9 cellular contexts compared by ENCODE assay signal in the genomic region with DNA sequence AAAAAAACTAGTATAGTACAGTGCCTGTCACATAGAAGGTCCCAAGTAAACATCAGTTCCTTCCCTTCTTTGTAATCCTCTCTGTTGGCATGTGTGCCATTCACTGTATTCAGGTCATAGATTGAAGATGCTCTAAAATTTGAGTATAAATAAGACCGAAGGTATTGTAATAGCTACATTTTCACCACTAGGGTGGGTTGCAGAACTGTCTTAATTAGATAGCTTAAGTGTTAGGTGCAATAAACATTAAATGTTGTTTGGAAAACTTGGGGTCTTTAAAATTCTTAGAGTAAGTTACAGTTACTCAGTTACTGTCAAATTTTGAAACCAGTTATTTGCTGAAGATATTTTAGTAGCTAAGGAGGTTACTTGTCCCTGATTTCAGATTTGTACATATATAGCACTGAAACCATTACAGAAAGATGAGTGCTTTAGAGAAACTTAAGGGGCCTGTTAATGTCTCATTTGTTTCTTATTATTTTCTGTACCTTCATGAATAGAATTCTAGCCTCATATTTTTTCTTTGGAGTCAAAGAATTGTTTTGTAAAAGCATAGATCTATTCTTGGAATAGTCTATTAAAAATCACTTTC. TPM values are rescaled to one million over a fixed set of nuclear protein-coding genes. Genes with fewer than 3 reads are reported as not detected.
A peak's percentile ranks its signal among the peaks of the same experiment; 100 is the strongest.
DNase-seq lines count a peak whose midpoint lies in the region; ATAC-seq, FAIRE-seq and TF ChIP-seq lines count a peak whose summit lies in the region.
"Had no signal": no experiment of that assay in that cellular context is flagged by ENCODE, and none has a peak within 500 bp of the region (broad histone marks: within the 10 kb centered on the region; RNA-seq: fewer than 3 reads in every experiment).

No MANE protein-coding gene starts in this region.

- H3K36me3 ChIP-seq in K562 (ENCODE audit: control insufficient read depth, insufficient read depth, low read length): peaks cover 25% of the 10 kb centered on the region; the same call in 2 of the 3 replicates

- H3K9me1 ChIP-seq in K562 (ENCODE audit: control insufficient read depth, insufficient read depth, low read length): no peaks in the 10 kb centered on the region

- DNase-seq in DMS79 treated with DMSO at 0.1 percent for 48 hours (lab: John Stamatoyannopoulos, UW) (peak; percentile 13), DMS79 (lab: John Stamatoyannopoulos, UW) (no peak), NB4 (ENCODE audit: low read depth) (peak; percentile 55), K562 (ENCODE audit: extremely low read depth in 1 of 4, low spot score in 3 of 4) (peak in 3 of 4 experiments; percentile 21 to 54 (median 25)), mesothelial cell of epicardium (ENCODE audit: low spot score in 2 of 2, unreplicated experiment in 2 of 2) (no peak), activated gamma-delta T cell treated with Interleukin-2 at 50 U/mL for 16 hours (no peak)
- no peak for DNase-seq in activated CD4-positive, alpha-beta T cell treated with anti-CD3 and anti-CD28 coated beads for 48 hours

- peaks cover 23% of the 10 kb centered on the region for H3K36me3 Mint-ChIP-seq in mesothelial cell of epicardium

- no peak overlapping the region for H3K27ac Mint-ChIP-seq in mesothelial cell of epicardium

- H3K79me2 ChIP-seq in K562 (ENCODE audit: control insufficient read depth, insufficient read depth, low read length): no peaks in the 10 kb centered on the region

- H4K20me1 ChIP-seq in K562 (replicated peaks; ENCODE audit: control insufficient read depth, insufficient read depth, low read length): no peaks in the 10 kb centered on the region
- H4K20me1 ChIP-seq: BLaER1 had no signal

- H3K4me3 Mint-ChIP-seq in mesothelial cell of epicardium: no peak overlapping the region

- no peak for TF ChIP-seq EP300 in K562 (IDR thresholded peaks at IDR 0.05; ENCODE audit: low read length)

- TF ChIP-seq POLR2A in NB4 (IDR thresholded peaks at IDR 0.05; ENCODE audit: extremely low read depth, insufficient read length) (no peak), K562 (conservative IDR thresholded peaks at IDR 0.05) (no peak)

- intact Hi-C loops in K562 (cut with micrococcal nuclease): loop anchor here (1.0 kb wide), 1 partner anchor 94 kb away; no protein-coding TSS in a partner anchor

- no peak overlapping the region for H3K4me3 ChIP-seq in NB4 (ENCODE audit: low read depth, low read length)
- H3K4me3 ChIP-seq in K562: no peak overlapping the region
- H3K4me3 ChIP-seq: BLaER1 had no signal

- no peak overlapping the region for H3K9ac ChIP-seq in K562 (ENCODE audit: insufficient read depth in 1 of 2, low read depth in 2 of 2, low read length in 2 of 2)
- H3K9ac ChIP-seq: BLaER1 had no signal

- BruUV-seq in K562 (replicated peaks; lab: Mats Ljungman, UMichigan): no TSS peak

- POLR2A ChIA-PET in K562 (lab: Yijun Ruan, JAX): interaction anchor here (0.6 to 1.0 kb wide), 6 partner anchors 9 to 133 kb away, joined by 3 to 7 read pairs (median 3); no protein-coding TSS in a partner anchor

- peak; percentile 66 to 81 for TF ChIP-seq RAD21 in K562 (CRISPR knock-in tag; conservative IDR thresholded peaks at IDR 0.05 in 1 of 2, IDR thresholded peaks at IDR 0.05 in 1 of 2)

- H3K4me1 Mint-ChIP-seq in mesothelial cell of epicardium: no peaks in the 10 kb centered on the region

- in situ Hi-C loops in K562 (cut with MboI): no loop called here

- H3K9me3 Mint-ChIP-seq in mesothelial cell of epicardium: peaks cover 8% of the 10 kb centered on the region

- no peaks in the 10 kb centered on the region for H3K9me3 ChIP-seq in K562 (replicated peaks; ENCODE audit: control insufficient read depth, insufficient read depth, low read depth, low read length)

- 0 out of 5 replicates have a peak, but pooled peaks cover 0 to 2% of the 10 kb centered on the region in 2 experiments for H3K4me1 ChIP-seq in K562 (replicated peaks in 1 of 2; ENCODE audit: control insufficient read depth in 2 of 2, insufficient read depth in 2 of 2, low read length in 2 of 2)
- H3K4me1 ChIP-seq: BLaER1 had no signal

- no peaks in the 10 kb centered on the region for H3K27me3 ChIP-seq in K562 (ENCODE audit: control insufficient read depth in 2 of 2, insufficient read depth in 2 of 2, low read length in 2 of 2)
- H3K27me3 ChIP-seq: BLaER1 had no signal

- H2AFZ ChIP-seq in K562 (ENCODE audit: low read depth, low read length): no peak overlapping the region

- WGBS in K562 (ENCODE audit: insufficient coverage, low coverage, missing lambda C conversion rate): 5% methylated on average over 1 of the region's 1 CpG

- no peaks in the 10 kb centered on the region for H3K27me3 Mint-ChIP-seq in mesothelial cell of epicardium (ENCODE audit: low read depth)

- FAIRE-seq in K562 (lab: Jason Lieb, UNC): no peak

- CTCF ChIA-PET in K562 (lab: Yijun Ruan, JAX; ENCODE audit: low intra/inter-chr PET ratio): interaction anchor here (0.8 kb wide), 1 partner anchor 94 kb away, joined by 6 read pairs; no protein-coding TSS in a partner anchor

- peak; percentile 84 for ATAC-seq in K562
- ATAC-seq in GM19023 (IDR thresholded peaks at IDR 0.05; ENCODE audit: unreplicated experiment): no peak

- no peak overlapping the region for H3K27ac ChIP-seq in K562 (ENCODE audit: extremely low read depth, low read depth, low read length)
- H3K27ac ChIP-seq: BLaER1 had no signal

- H3K4me2 ChIP-seq in K562 (ENCODE audit: insufficient read depth, low read length): no peak overlapping the region
- H3K4me2 ChIP-seq: BLaER1 had no signal

- TF ChIP-seq CTCF in NB4 (IDR thresholded peaks at IDR 0.05; ENCODE audit: low read depth, low read length): no peak
- peak; percentile 48 to 84 (median 57); a peak in 5 of 6 replicates for TF ChIP-seq CTCF in K562 (IDR thresholded peaks at IDR 0.05 in 2 of 3, conservative IDR thresholded peaks at IDR 0.05 in 1 of 3; ENCODE audit: insufficient read depth in 2 of 3, low read depth in 1 of 3, low read length in 3 of 3)
- peak; percentile 65 for TF ChIP-seq CTCF in mesothelial cell of epicardium (IDR thresholded peaks at IDR 0.05; ENCODE audit: unreplicated experiment)

RNA-seq across cellular contexts. Expression of a gene that starts 24.3 kb away (rescaled TPM):
- 15.2 and 32.2 TPM in 2 replicates for total RNA-seq in K562 (2011; cell fraction: chromatin; rRNA removed; ENCODE audit: low replicate concordance)
- 6.7 and 10.0 TPM in 2 replicates for total RNA-seq in K562 (2011; cell fraction: nucleolus; rRNA removed)
- total RNA-seq in K562 (2011; cell fraction: nucleoplasm; rRNA removed): 16.4 and 18.2 TPM in 2 replicates
- total RNA-seq in K562 (2014; rRNA removed): 11.9 and 12.9 TPM in 2 replicates
- 18.4 and 19.7 TPM in 2 replicates for total RNA-seq in K562 (2014; rRNA removed; fragmentation: Illumina TruSeq; extraction: Trizol)
- total RNA-seq in K562 (2015; rRNA removed; fragmentation: Illumina TruSeq; extraction: Trizol): 14.1 and 14.2 TPM in 2 replicates
- total RNA-seq in K562 (2021): 15.7 and 16.8 TPM in 2 replicates
- 18.9 and 22.5 TPM in 2 replicates for polyA plus RNA-seq in K562 (2011; rRNA removed)
- 13.3 and 14.8 TPM in 2 replicates for polyA plus RNA-seq in K562 (2011; cell fraction: cytosol; rRNA removed)
- 8.9 and 10.3 TPM in 2 replicates for polyA plus RNA-seq in K562 (2011; cell fraction: nucleus; rRNA removed)
- 8.3 and 8.9 TPM in 2 replicates for polyA plus RNA-seq in K562 (2012)
- 16.3 and 18.7 TPM in 2 replicates for polyA plus RNA-seq in K562 (2014; fragmentation: Illumina TruSeq; extraction: Trizol)
- 10 to 100 TPM; 12.0 to 14.6 TPM for polyA plus RNA-seq in K562 (2014; fragmentation: Nextera tagmentation; extraction: Ambion mirVana)
- 14.0 and 16.5 TPM in 2 replicates for polyA plus RNA-seq in K562 (2014; rRNA removed)
- polyA minus RNA-seq in K562 (2011; rRNA and poly(A)+ RNA removed): 28.5 and 35.0 TPM in 2 replicates
- 12.8 and 15.0 TPM in 2 replicates for polyA minus RNA-seq in K562 (2011; cell fraction: cytosol; rRNA and poly(A)+ RNA removed)
- 5.7 and 9.9 TPM in 2 replicates for polyA minus RNA-seq in K562 (2011; cell fraction: nucleus; rRNA and poly(A)+ RNA removed)
- total RNA-seq in mesothelial cell of epicardium: 11.1 to 11.5 TPM (median 11.1 TPM) in 3 replicates

RNA-seq across cellular contexts. Expression of a gene that starts 37.3 kb away (rescaled TPM):
- total RNA-seq in K562 (2011; cell fraction: chromatin; rRNA removed; ENCODE audit: low replicate concordance): 24.9 and 56.1 TPM in 2 replicates
- total RNA-seq in K562 (2011; cell fraction: nucleolus; rRNA removed): 24.0 and 34.6 TPM in 2 replicates
- 40.5 and 49.5 TPM in 2 replicates for total RNA-seq in K562 (2011; cell fraction: nucleoplasm; rRNA removed)
- total RNA-seq in K562 (2014; rRNA removed): 31.9 and 39.4 TPM in 2 replicates
- 58.0 and 64.7 TPM in 2 replicates for total RNA-seq in K562 (2014; rRNA removed; fragmentation: Illumina TruSeq; extraction: Trizol)
- total RNA-seq in K562 (2015; rRNA removed; fragmentation: Illumina TruSeq; extraction: Trizol): 53.9 and 61.4 TPM in 2 replicates
- 47.5 and 48.3 TPM in 2 replicates for total RNA-seq in K562 (2021)
- 68.8 and 71.3 TPM in 2 replicates for polyA plus RNA-seq in K562 (2011; rRNA removed)
- polyA plus RNA-seq in K562 (2011; cell fraction: cytosol; rRNA removed): 22.2 and 44.4 TPM in 2 replicates
- 30.6 and 47.7 TPM in 2 replicates for polyA plus RNA-seq in K562 (2011; cell fraction: nucleus; rRNA removed)
- polyA plus RNA-seq in K562 (2012): 34.8 and 38.3 TPM in 2 replicates
- 52.3 and 61.3 TPM in 2 replicates for polyA plus RNA-seq in K562 (2014; fragmentation: Illumina TruSeq; extraction: Trizol)
- polyA plus RNA-seq in K562 (2014; fragmentation: Nextera tagmentation; extraction: Ambion mirVana): 10 to 100 TPM; 27.1 to 43.2 TPM
- polyA plus RNA-seq in K562 (2014; rRNA removed): 39.1 and 45.2 TPM in 2 replicates
- polyA minus RNA-seq in K562 (2011; rRNA and poly(A)+ RNA removed): 51.4 and 53.4 TPM in 2 replicates
- polyA minus RNA-seq in K562 (2011; cell fraction: cytosol; rRNA and poly(A)+ RNA removed): 27.1 and 29.0 TPM in 2 replicates
- polyA minus RNA-seq in K562 (2011; cell fraction: nucleus; rRNA and poly(A)+ RNA removed): 13.9 and 26.5 TPM in 2 replicates
- total RNA-seq in mesothelial cell of epicardium: 76.0 to 78.6 TPM (median 77.2 TPM) in 3 replicates

RNA-seq across cellular contexts. Expression of a gene that starts 44.5 kb away (rescaled TPM):
- not detected in 2 replicates for total RNA-seq in K562 (2011; cell fraction: chromatin; rRNA removed; ENCODE audit: low replicate concordance)
- total RNA-seq in K562 (2011; cell fraction: nucleolus; rRNA removed): not detected in 2 replicates
- total RNA-seq in K562 (2011; cell fraction: nucleoplasm; rRNA removed): not detected in 2 replicates
- total RNA-seq in K562 (2014; rRNA removed) (not detected in 2 replicates), K562 (2014; rRNA removed; fragmentation: Illumina TruSeq; extraction: Trizol) (not detected in 2 replicates), K562 (2015; rRNA removed; fragmentation: Illumina TruSeq; extraction: Trizol) (not detected in 2 replicates), K562 (2021) (not detected in 2 replicates), mesothelial cell of epicardium (not detected in 3 replicates)
- polyA plus RNA-seq in K562 (2011; rRNA removed) (0.16 and 0.29 TPM in 2 replicates), K562 (2014; fragmentation: Illumina TruSeq; extraction: Trizol) (not detected in 2 replicates), K562 (2014; fragmentation: Nextera tagmentation; extraction: Ambion mirVana) (under 1 TPM in 1 of 2 experiments, not detected in 1; 0.22 TPM), K562 (2014; rRNA removed) (0.07 TPM in 1 of 2 replicates, not detected in the other)
- polyA plus RNA-seq in K562 (2011; cell fraction: cytosol; rRNA removed): not detected in 2 replicates
- not detected in 2 replicates for polyA plus RNA-seq in K562 (2011; cell fraction: nucleus; rRNA removed)
- polyA plus RNA-seq in K562 (2012): not detected in 2 replicates
- polyA minus RNA-seq in K562 (2011; rRNA and poly(A)+ RNA removed): not detected in 2 replicates
- not detected in 2 replicates for polyA minus RNA-seq in K562 (2011; cell fraction: cytosol; rRNA and poly(A)+ RNA removed)
- polyA minus RNA-seq in K562 (2011; cell fraction: nucleus; rRNA and poly(A)+ RNA removed): not detected in 2 replicates

Comparison
In these comparisons a context has a peak if more than half of its experiments do, and no peak if none do; other contexts are left out.
1. DNase-seq: peak in DMS79 treated with DMSO at 0.1 percent for 48 hours (single experiment), NB4 (single experiment) and K562 (3 of 4); none in DMS79 (single experiment), mesothelial cell of epicardium (0 of 2), activated CD4-positive, alpha-beta T cell treated with anti-CD3 and anti-CD28 coated beads for 48 hours (single experiment) and activated gamma-delta T cell treated with Interleukin-2 at 50 U/mL for 16 hours (single experiment).